22 cellular contexts compared by ENCODE assay signal in the genomic region with DNA sequence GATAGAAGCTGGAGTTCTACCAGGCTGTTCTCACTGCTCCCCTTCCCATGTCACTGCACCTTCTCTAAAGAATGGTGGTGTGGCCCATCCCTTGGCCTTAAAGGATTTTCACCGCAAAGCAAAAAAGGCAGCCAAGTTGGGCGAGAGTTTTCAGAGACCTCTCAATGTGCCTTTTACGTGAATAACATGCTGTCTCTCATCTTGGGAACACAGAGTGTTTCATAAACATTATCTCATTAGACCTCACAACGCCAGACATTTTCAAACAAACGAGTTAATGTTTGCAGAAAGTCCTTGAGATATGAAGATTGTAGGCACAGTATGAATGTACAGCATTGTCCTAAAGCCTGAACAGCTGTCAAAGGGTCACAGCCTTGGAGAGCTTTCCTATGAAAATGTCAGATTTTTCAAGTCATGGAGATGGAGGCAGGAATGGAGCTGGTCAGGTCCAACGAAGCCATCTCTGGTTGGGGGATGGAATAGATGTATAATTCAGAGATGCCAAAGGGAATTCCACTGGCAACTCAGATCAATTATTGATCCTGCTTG. TPM values are rescaled to one million over a fixed set of nuclear protein-coding genes. Genes with fewer than 3 reads are reported as not detected.
DNase-seq lines count a peak whose midpoint lies in the region; ATAC-seq and TF ChIP-seq lines count a peak whose summit lies in the region.
"Had no signal": no experiment of that assay in that cellular context is flagged by ENCODE, and none has a peak within 500 bp of the region (broad histone marks: within the 10 kb centered on the region; RNA-seq: fewer than 3 reads in every experiment).

No MANE protein-coding gene starts in this region.

- no peak for TF ChIP-seq POLR2A in testis (IDR thresholded peaks at IDR 0.05)

- H3K4me3 ChIP-seq in SJCRH30 = peak overlapping the region; percentile 3; the same call in 1 of the 2 replicates
- no peak overlapping the region for H3K4me3 ChIP-seq in liver (ENCODE audit: low read depth in 1 of 3, low read length in 3 of 3)
- no peak overlapping the region for H3K4me3 ChIP-seq in testis
- H3K4me3 ChIP-seq in brain microvascular endothelial cell (ENCODE audit: low read depth, low read length) = no peak overlapping the region
- H3K4me3 ChIP-seq: coronary artery, heart right ventricle had no signal

- TF ChIP-seq RAD21 in liver (IDR thresholded peaks at IDR 0.05) = no peak

- DNase-seq in NCI-H526 (lab: John Stamatoyannopoulos, UW) (peak; percentile 8 to 9), NCI-H526 treated with DMSO at 0.1 percent for 48 hours (lab: John Stamatoyannopoulos, UW) (no peak), SJCRH30 (peak; percentile 40 to 74), testis (peak; percentile 39), brain microvascular endothelial cell (no peak), T-helper 9 cell (no peak)
- DNase-seq: activated CD4-positive, alpha-beta T cell treated with anti-CD3 and anti-CD28 coated beads for 36 hours; activated CD8-positive, alpha-beta T cell treated with anti-CD3 and anti-CD28 coated beads, Interleukin-2, amount 10 ng/mL, durations not matched to agents 7 days and 5 days; effector memory CD8-positive, alpha-beta T cell; foreskin keratinocyte; GOT3; heart right ventricle; NCI-H2029 treated with DMSO at 0.1 percent for 48 hours; NCI-H226 had no signal

- in situ Hi-C loops in brain microvascular endothelial cell (cut with HindIII; ENCODE audit: low pct_ligation_motif_present, low sequenced_read_pairs) = no loop called here

- intact Hi-C loops in testis (cut with DNase I; ENCODE audit: low total_unique reads) = no loop called here

- no peaks in the 10 kb centered on the region for H3K36me3 ChIP-seq in SJCRH30
- H3K36me3 ChIP-seq in liver (ENCODE audit: control insufficient read depth in 4 of 4, insufficient read depth in 3 of 4, low read depth in 1 of 4, low read length in 3 of 4) = no peaks in the 10 kb centered on the region
- H3K36me3 ChIP-seq in testis (ENCODE audit: low read depth, missing control alignments) = no peaks in the 10 kb centered on the region
- H3K36me3 ChIP-seq in brain microvascular endothelial cell (replicated peaks) = no peaks in the 10 kb centered on the region
- H3K36me3 ChIP-seq: heart right ventricle had no signal

- H3K27ac ChIP-seq in SJCRH30 (peak overlapping the region; percentile 62), liver (ENCODE audit: low read depth in 1 of 2, low read length in 2 of 2) (no peak overlapping the region), testis (peak overlapping the region; percentile 40 to 63), brain microvascular endothelial cell (no peak overlapping the region)
- H3K27ac ChIP-seq: coronary artery, foreskin keratinocyte had no signal

- no peak for TF ChIP-seq CTCF in liver (IDR thresholded peaks at IDR 0.05; ENCODE audit: low read depth, low read length, missing input control)
- no peak for TF ChIP-seq CTCF in testis (IDR thresholded peaks at IDR 0.05)
- no peak for TF ChIP-seq CTCF in brain microvascular endothelial cell (IDR thresholded peaks at IDR 0.05; ENCODE audit: low read depth, low read length, missing control alignments)

- H3K27me3 ChIP-seq in SJCRH30 = no peaks in the 10 kb centered on the region
- H3K27me3 ChIP-seq in liver (ENCODE audit: control insufficient read depth in 4 of 4, insufficient read depth in 4 of 4, low read length in 3 of 4) = no peaks in the 10 kb centered on the region
- H3K27me3 ChIP-seq in testis = no peaks in the 10 kb centered on the region
- no peaks in the 10 kb centered on the region for H3K27me3 ChIP-seq in brain microvascular endothelial cell (replicated peaks)
- H3K27me3 ChIP-seq: foreskin keratinocyte, heart right ventricle had no signal

- WGBS in liver = 76% methylated on average over 6 of the region's 6 CpGs
- 23 to 37% methylated on average over 6 of the region's 6 CpGs for whole genome bisulfite sequencing in testis, 2 donors

- H3K9me3 ChIP-seq in SJCRH30 (replicated peaks) = no peaks in the 10 kb centered on the region
- no peaks in the 10 kb centered on the region for H3K9me3 ChIP-seq in liver (ENCODE audit: control insufficient read depth in 4 of 4, low read length in 3 of 4)
- H3K9me3 ChIP-seq in testis = no peaks in the 10 kb centered on the region
- H3K9me3 ChIP-seq: heart right ventricle had no signal

- peaks cover 9% of the 10 kb centered on the region; the same call in 1 of the 2 replicates for H3K4me1 ChIP-seq in SJCRH30
- no peaks in the 10 kb centered on the region for H3K4me1 ChIP-seq in liver (ENCODE audit: control insufficient read depth in 4 of 4, insufficient read depth in 4 of 4, low read length in 3 of 4)
- peaks cover 39% of the 10 kb centered on the region for H3K4me1 ChIP-seq in testis
- H3K4me1 ChIP-seq: foreskin keratinocyte had no signal

- ATAC-seq in GM18502 (IDR thresholded peaks at IDR 0.05; ENCODE audit: poor library complexity, unreplicated experiment) = no peak
- ATAC-seq: activated CD4-positive, alpha-beta T cell treated with anti-CD3 and anti-CD28 coated beads for 36 hours; activated CD8-positive, alpha-beta T cell treated with anti-CD3 and anti-CD28 coated beads, Interleukin-2, amount 10 ng/mL, durations not matched to agents 7 days and 5 days; activated naive CD4-positive, alpha-beta T cell treated with anti-CD3 and anti-CD28 coated beads, Interleukin-2, amount 50 U/mL, for 72 hours; effector memory CD8-positive, alpha-beta T cell; foreskin keratinocyte; natural killer cell treated with Interleukin-12 subunit alpha and Interleukin-12 subunit beta and Interleukin-15 and Interleukin-18, amount 100 ng/mL, for 72 hours had no signal

- H3K9ac ChIP-seq in liver (ENCODE audit: low read depth in 1 of 2, low read length in 2 of 2) = no peak overlapping the region

TF ChIP-seq in liver, 16 proteins besides CTCF, POLR2A, EP300 and RAD21:
- TF ChIP-seq, protein P1, sequence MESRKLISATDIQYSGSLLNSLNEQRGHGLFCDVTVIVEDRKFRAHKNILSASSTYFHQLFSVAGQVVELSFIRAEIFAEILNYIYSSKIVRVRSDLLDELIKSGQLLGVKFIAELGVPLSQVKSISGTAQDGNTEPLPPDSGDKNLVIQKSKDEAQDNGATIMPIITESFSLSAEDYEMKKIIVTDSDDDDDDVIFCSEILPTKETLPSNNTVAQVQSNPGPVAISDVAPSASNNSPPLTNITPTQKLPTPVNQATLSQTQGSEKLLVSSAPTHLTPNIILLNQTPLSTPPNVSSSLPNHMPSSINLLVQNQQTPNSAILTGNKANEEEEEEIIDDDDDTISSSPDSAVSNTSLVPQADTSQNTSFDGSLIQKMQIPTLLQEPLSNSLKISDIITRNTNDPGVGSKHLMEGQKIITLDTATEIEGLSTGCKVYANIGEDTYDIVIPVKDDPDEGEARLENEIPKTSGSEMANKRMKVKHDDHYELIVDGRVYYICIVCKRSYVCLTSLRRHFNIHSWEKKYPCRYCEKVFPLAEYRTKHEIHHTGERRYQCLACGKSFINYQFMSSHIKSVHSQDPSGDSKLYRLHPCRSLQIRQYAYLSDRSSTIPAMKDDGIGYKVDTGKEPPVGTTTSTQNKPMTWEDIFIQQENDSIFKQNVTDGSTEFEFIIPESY (IDR thresholded peaks at IDR 0.05) = no peak
- TF ChIP-seq NR2F2 (IDR thresholded peaks at IDR 0.05) = peak; percentile 29

RNA-seq across cellular contexts. Expression of a gene that starts 21.3 kb away (rescaled TPM):
- total RNA-seq in SJCRH30 (2014; rRNA removed; shearing (Covaris generic)) = 5.4 and 5.7 TPM in 2 replicates
- total RNA-seq in liver = 10 to 100 TPM; 21.5 to 31.5 TPM
- 10 to 100 TPM; 20.0 to 28.8 TPM for polyA plus RNA-seq in liver
- total RNA-seq in testis = 10 to 100 TPM; 16.2 to 24.9 TPM
- 62.7 TPM for polyA plus RNA-seq in testis (ENCODE audit: insufficient read depth, low read depth, low replicate concordance)
- total RNA-seq: activated CD4-positive, alpha-beta T cell treated with anti-CD3 and anti-CD28 coated beads for 36 hours; activated CD8-positive, alpha-beta T cell treated with anti-CD3 and anti-CD28 coated beads, Interleukin-2, amount 10 ng/mL, durations not matched to agents 7 days and 5 days; activated naive CD4-positive, alpha-beta T cell treated with anti-CD3 and anti-CD28 coated beads, Interleukin-2, amount 50 U/mL, for 72 hours; activated T-helper 2 cell treated with anti-CD3 and anti-CD28 coated beads, Interferon-gamma antibody, Interleukin-2, Interleukin-4, amounts not matched to agents 10 μg/mL and 5 μg/mL and 100 μg/mL, durations not matched to agents 14 hours and 24 hours and 36 hours; natural killer cell treated with Interleukin-12 subunit alpha and Interleukin-12 subunit beta and Interleukin-15 and Interleukin-18, amount 100 ng/mL, for 72 hours; OCI-LY7; T-helper 2 cell treated with Interferon-gamma antibody and Interleukin-4, amounts not matched to agents 100 ng/mL and 5 ng/mL, for 36 hours had no signal

RNA-seq across cellular contexts. Expression of a gene that starts 22.7 kb away (rescaled TPM):
- total RNA-seq in SJCRH30 (2014; rRNA removed; shearing (Covaris generic)) = not detected in 2 replicates
- total RNA-seq in liver (10 to 100 TPM in 1 of 2 donors, 1 to 10 TPM in 1; 5.1 to 12.6 TPM), testis (1 to 10 TPM; 1.2 to 4.2 TPM)
- polyA plus RNA-seq in liver (1 to 10 TPM; 4.9 to 7.7 TPM), testis (ENCODE audit: insufficient read depth, low read depth, low replicate concordance) (3.1 TPM)
- total RNA-seq: activated CD4-positive, alpha-beta T cell treated with anti-CD3 and anti-CD28 coated beads for 36 hours; activated CD8-positive, alpha-beta T cell treated with anti-CD3 and anti-CD28 coated beads, Interleukin-2, amount 10 ng/mL, durations not matched to agents 7 days and 5 days; activated naive CD4-positive, alpha-beta T cell treated with anti-CD3 and anti-CD28 coated beads, Interleukin-2, amount 50 U/mL, for 72 hours; activated T-helper 2 cell treated with anti-CD3 and anti-CD28 coated beads, Interferon-gamma antibody, Interleukin-2, Interleukin-4, amounts not matched to agents 10 μg/mL and 5 μg/mL and 100 μg/mL, durations not matched to agents 14 hours and 24 hours and 36 hours; foreskin keratinocyte; natural killer cell treated with Interleukin-12 subunit alpha and Interleukin-12 subunit beta and Interleukin-15 and Interleukin-18, amount 100 ng/mL, for 72 hours; OCI-LY7; T-helper 2 cell treated with Interferon-gamma antibody and Interleukin-4, amounts not matched to agents 100 ng/mL and 5 ng/mL, for 36 hours had no signal
- polyA plus RNA-seq: foreskin keratinocyte had no signal

Comparison
In these comparisons a context has a peak if more than half of its experiments do, and no peak if none do; other contexts are left out.
1. DNase-seq: peak in NCI-H526 (2 of 2), SJCRH30 (2 of 2) and testis (single experiment); none in NCI-H526 treated with DMSO at 0.1 percent for 48 hours (single experiment), brain microvascular endothelial cell (single experiment) and T-helper 9 cell (single experiment).
2. H3K27ac ChIP-seq: peak in SJCRH30 (single experiment) and testis (2 of 2); none in liver (0 of 2) and brain microvascular endothelial cell (single experiment).